Comparison of ENCODE assay signal across 28 cellular contexts in genomic region chr4:179124419-179124818, GRCh38.
"Had no signal": no experiment of that assay in that cellular context is flagged by ENCODE, and none has a peak within 500 bp of the region (broad histone marks: within the 10 kb centered on the region; RNA-seq: fewer than 3 reads in every experiment).

No MANE protein-coding gene starts in this region.

- H3K4me1 Mint-ChIP-seq: activated CD4-positive, alpha-beta T cell treated with anti-CD3 and anti-CD28 coated beads for 36 hours; activated CD4-positive, alpha-beta T cell treated with anti-CD3 and anti-CD28 coated beads, Interleukin-2, amount 10 ng/mL, durations not matched to agents 7 days and 5 days; activated naive CD4-positive, alpha-beta T cell treated with anti-CD3 and anti-CD28 coated beads, Interleukin-2, amount 50 U/mL, for 24 hours; activated naive CD8-positive, alpha-beta T cell treated with anti-CD3 and anti-CD28 coated beads, Interleukin-2, amount 10 ng/mL, durations not matched to agents 7 days and 5 days had no signal

- H3K9me3 Mint-ChIP-seq: activated naive CD8-positive, alpha-beta T cell treated with anti-CD3 and anti-CD28 coated beads, Interleukin-2, amount 10 ng/mL, durations not matched to agents 7 days and 5 days had no signal

- H3K4me3 Mint-ChIP-seq: activated CD4-positive, alpha-beta T cell treated with anti-CD3 and anti-CD28 coated beads for 36 hours; activated CD4-positive, alpha-beta T cell treated with anti-CD3 and anti-CD28 coated beads, Interleukin-2, amount 10 ng/mL, durations not matched to agents 7 days and 5 days; activated CD8-positive, alpha-beta T cell treated with anti-CD3 and anti-CD28 coated beads, Interleukin-2, amount 10 ng/mL, durations not matched to agents 7 days and 5 days; activated naive CD4-positive, alpha-beta T cell treated with anti-CD3 and anti-CD28 coated beads, Interleukin-2, amount 50 U/mL, for 24 hours; activated naive CD8-positive, alpha-beta T cell treated with anti-CD3 and anti-CD28 coated beads, Interleukin-2, amount 10 ng/mL, durations not matched to agents 7 days and 5 days; activated T-cell treated with anti-CD3 and anti-CD28 coated beads, Interleukin-2, amount 50 U/mL, for 24 hours; T-helper 1 cell treated with Interleukin-12 subunit alpha and Interleukin-12 subunit beta and Interleukin-4 antibody, amounts not matched to agents 30 μg/mL and 1 μg/mL, for 36 hours; T-helper 2 cell treated with Interferon-gamma antibody and Interleukin-4, amounts not matched to agents 5 μg/mL and 100 μg/mL, for 36 hours had no signal

- H3K27me3 Mint-ChIP-seq: activated CD4-positive, alpha-beta T cell treated with anti-CD3 and anti-CD28 coated beads for 36 hours; activated CD4-positive, alpha-beta T cell treated with anti-CD3 and anti-CD28 coated beads, Interleukin-2, amount 10 ng/mL, durations not matched to agents 7 days and 5 days; activated naive CD4-positive, alpha-beta T cell treated with anti-CD3 and anti-CD28 coated beads, Interleukin-2, amount 50 U/mL, for 24 hours; activated naive CD8-positive, alpha-beta T cell treated with anti-CD3 and anti-CD28 coated beads, Interleukin-2, amount 10 ng/mL, durations not matched to agents 7 days and 5 days; activated T-cell treated with anti-CD3 and anti-CD28 coated beads, Interleukin-2, amount 50 U/mL, for 24 hours had no signal

- ATAC-seq: activated CD4-positive, alpha-beta T cell treated with anti-CD3 and anti-CD28 coated beads for 36 hours; activated CD4-positive, CD25-positive, alpha-beta regulatory T cell treated with anti-CD3 and anti-CD28 coated beads, Interleukin-2, amount 50 U/mL, for 24 hours; activated CD8-positive, alpha-beta T cell treated with anti-CD3 and anti-CD28 coated beads, Interleukin-2, amount 10 ng/mL, durations not matched to agents 7 days and 5 days; Panc1 had no signal

- H3K4me1 ChIP-seq: ascending aorta, SJSA1 had no signal

- H3K9me3 ChIP-seq: ascending aorta, SJSA1, SK-N-SH had no signal

- DNase-seq: activated CD4-positive, alpha-beta T cell treated with anti-CD3 and anti-CD28 coated beads for 36 hours; activated CD4-positive, alpha-beta T cell treated with anti-CD3 and anti-CD28 coated beads, Interleukin-2, amount 10 ng/mL, durations not matched to agents 7 days and 5 days; activated CD4-positive, alpha-beta T cell treated with anti-CD3 and anti-CD28 coated beads, Interleukin-2, amount 50 U/mL, for 48 hours; activated CD8-positive, alpha-beta T cell treated with anti-CD3 and anti-CD28 coated beads, Interleukin-2, amount 10 ng/mL, durations not matched to agents 7 days and 5 days; activated gamma-delta T cell; activated naive CD4-positive, alpha-beta T cell treated with Interleukin-2 at 50 U/mL for 16 hours; activated naive CD8-positive, alpha-beta T cell treated with anti-CD3 and anti-CD28 coated beads, Interleukin-2, amount 10 ng/mL, durations not matched to agents 7 days and 5 days; activated T-cell treated with anti-CD3 and anti-CD28 coated beads, Interleukin-2, amount 50 U/mL, for 24 hours; amygdala; MM.1S; MV-4-11; NCI-H1092; NCI-H1417 treated with DMSO at 0.1 percent for 48 hours; NCI-H187 treated with DMSO at 0.1 percent for 48 hours; NCI-H2081; NCI-H226; NCI-H446 treated with DMSO at 0.1 percent for 48 hours; NCI-H524; SHP77 treated with DMSO at 0.1 percent for 48 hours; SK-N-SH had no signal

- H3K36me3 ChIP-seq: ascending aorta, SJSA1 had no signal

- H3K36me3 Mint-ChIP-seq: activated naive CD4-positive, alpha-beta T cell treated with anti-CD3 and anti-CD28 coated beads, Interleukin-2, amount 50 U/mL, for 24 hours; activated naive CD8-positive, alpha-beta T cell treated with anti-CD3 and anti-CD28 coated beads, Interleukin-2, amount 10 ng/mL, durations not matched to agents 7 days and 5 days had no signal

- H3K4me3 ChIP-seq: ascending aorta, SJSA1 had no signal

- H3K27ac ChIP-seq: ascending aorta, SJSA1 had no signal

- H3K9ac ChIP-seq: SK-N-SH had no signal

- H3K4me2 ChIP-seq: SK-N-SH had no signal

- H3K27me3 ChIP-seq: ascending aorta, SJSA1 had no signal

- H3K27ac Mint-ChIP-seq: activated CD4-positive, alpha-beta T cell treated with anti-CD3 and anti-CD28 coated beads for 36 hours; activated CD4-positive, alpha-beta T cell treated with anti-CD3 and anti-CD28 coated beads, Interleukin-2, amount 10 ng/mL, durations not matched to agents 7 days and 5 days; activated CD8-positive, alpha-beta T cell treated with anti-CD3 and anti-CD28 coated beads, Interleukin-2, amount 10 ng/mL, durations not matched to agents 7 days and 5 days; activated naive CD4-positive, alpha-beta T cell treated with anti-CD3 and anti-CD28 coated beads, Interleukin-2, amount 50 U/mL, for 24 hours; activated naive CD8-positive, alpha-beta T cell treated with anti-CD3 and anti-CD28 coated beads, Interleukin-2, amount 10 ng/mL, durations not matched to agents 7 days and 5 days; activated T-cell treated with anti-CD3 and anti-CD28 coated beads, Interleukin-2, amount 50 U/mL, for 24 hours; activated T-helper 2 cell treated with anti-CD3 and anti-CD28 coated beads, Interferon-gamma antibody, Interleukin-2, Interleukin-4, amounts not matched to agents 10 μg/mL and 5 μg/mL and 100 μg/mL, durations not matched to agents 14 hours and 24 hours and 36 hours; T-helper 1 cell treated with Interleukin-12 subunit alpha and Interleukin-12 subunit beta and Interleukin-4 antibody, amounts not matched to agents 30 μg/mL and 1 μg/mL, for 36 hours; T-helper 2 cell treated with Interferon-gamma antibody and Interleukin-4, amounts not matched to agents 5 μg/mL and 100 μg/mL, for 36 hours had no signal
